ENCODE assay signal across 18 cellular contexts in the genomic region with DNA sequence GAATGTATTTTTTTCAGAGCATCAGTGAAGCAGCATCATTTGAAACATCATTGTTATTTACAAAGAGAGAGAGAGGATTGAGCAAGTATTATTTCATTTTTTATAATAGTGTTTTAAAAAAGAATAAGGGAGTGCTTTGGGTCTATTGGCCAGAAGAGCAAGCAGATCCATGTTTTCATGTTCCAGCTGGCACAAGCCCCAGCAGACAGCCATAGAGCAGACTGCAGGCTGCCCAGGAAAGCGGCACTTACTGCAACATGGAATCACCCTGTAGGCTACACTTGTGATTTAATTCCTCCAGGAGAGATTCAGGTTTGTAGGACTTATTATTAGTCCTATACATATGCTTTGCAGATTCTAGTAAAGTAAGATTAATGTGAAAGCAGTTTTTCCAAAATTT.
DNase-seq lines count a peak whose midpoint lies in the region; ATAC-seq, FAIRE-seq and TF ChIP-seq lines count a peak whose summit lies in the region.
"Had no signal": no experiment of that assay in that cellular context is flagged by ENCODE, and none has a peak within 500 bp of the region (broad histone marks: within the 10 kb centered on the region; RNA-seq: fewer than 3 reads in every experiment).

No MANE protein-coding gene starts in this region.

- TF ChIP-seq CTCF in right lobe of liver (IDR thresholded peaks at IDR 0.05) (no peak), HepG2 (CRISPR knock-in tag; IDR thresholded peaks at IDR 0.05) (no peak), mammary epithelial cell (conservative IDR thresholded peaks at IDR 0.05 in 1 of 2, IDR thresholded peaks at IDR 0.05 in 1 of 2; ENCODE audit: extremely low read depth in 1 of 2, insufficient read depth in 1 of 2, low read depth in 1 of 2, low read length in 2 of 2) (no peak), lower leg skin (IDR thresholded peaks at IDR 0.05) (no peak), colonic mucosa (IDR thresholded peaks at IDR 0.05) (no peak)

- TF ChIP-seq POLR2A in right lobe of liver (IDR thresholded peaks at IDR 0.05) (no peak), HepG2 (IDR thresholded peaks at IDR 0.05; ENCODE audit: insufficient read depth in 1 of 2, low read depth in 2 of 2, low read length in 2 of 2) (no peak), lower leg skin (IDR thresholded peaks at IDR 0.05) (no peak)

- FAIRE-seq in HepG2 (lab: Jason Lieb, UNC), result no peak
- no peak for FAIRE-seq in frontal cortex (lab: Jason Lieb, UNC)
- FAIRE-seq: D721Med, RCC 7860 had no signal

- H3K27me3 ChIP-seq in right lobe of liver (no peaks in the 10 kb centered on the region), HepG2 (ENCODE audit: control insufficient read depth in 1 of 2, insufficient read depth in 2 of 2, low read length in 2 of 2) (no peaks in the 10 kb centered on the region), mammary epithelial cell (ENCODE audit: insufficient read depth, low read length) (no peaks in the 10 kb centered on the region), colonic mucosa (no peaks in the 10 kb centered on the region)

- H3K9ac ChIP-seq in HepG2 (ENCODE audit: insufficient read depth, low read depth, low read length), result no peak overlapping the region
- H3K9ac ChIP-seq in mammary epithelial cell (ENCODE audit: insufficient read depth, low read length), result no peak overlapping the region
- no peak overlapping the region for H3K9ac ChIP-seq in colonic mucosa (ENCODE audit: low read depth in 2 of 2, low read length in 2 of 2)

- no peaks in the 10 kb centered on the region for H3K79me2 ChIP-seq in HepG2 (ENCODE audit: insufficient read depth, low read length)
- H3K79me2 ChIP-seq in mammary epithelial cell (ENCODE audit: insufficient read depth, low read length), result no peaks in the 10 kb centered on the region

- H3K4me3 ChIP-seq in right lobe of liver (no peak overlapping the region), HepG2 (replicated peaks in 1 of 3; ENCODE audit: insufficient read depth in 1 of 3, low read depth in 2 of 3, low read length in 3 of 3) (no peak overlapping the region), mammary epithelial cell (replicated peaks in 1 of 3; ENCODE audit: insufficient read depth in 1 of 3, low read depth in 2 of 3, low read length in 3 of 3) (no peak overlapping the region), lower leg skin (ENCODE audit: low read depth, poor library complexity, severe bottlenecking) (no peak overlapping the region), colonic mucosa (no peak overlapping the region)
- H3K4me3 ChIP-seq: prostate gland had no signal

- POLR2A ChIA-PET in HepG2 (lab: Yijun Ruan, JAX), result no interaction called here

- TF ChIP-seq EP300 in HepG2 (IDR thresholded peaks at IDR 0.05; ENCODE audit: low read depth in 2 of 2, low read length in 2 of 2) (no peak), HepG2 (CRISPR knock-in tag; IDR thresholded peaks at IDR 0.05; ENCODE audit: borderline replicate concordance) (no peak)

- H4K20me1 ChIP-seq in HepG2 (ENCODE audit: insufficient read depth, low read length), result no peaks in the 10 kb centered on the region
- no peaks in the 10 kb centered on the region for H4K20me1 ChIP-seq in mammary epithelial cell (ENCODE audit: insufficient read depth, low read length)

- no peak overlapping the region for H3K4me2 ChIP-seq in HepG2 (ENCODE audit: low read depth, low read length)
- H3K4me2 ChIP-seq in mammary epithelial cell (ENCODE audit: insufficient read depth, low read depth, low read length), result peak overlapping the region; percentile 69

- H2AFZ ChIP-seq in HepG2 (ENCODE audit: low read length), result no peak overlapping the region
- no peak overlapping the region for H2AFZ ChIP-seq in mammary epithelial cell (ENCODE audit: low read depth, low read length)

- TF ChIP-seq RAD21 in HepG2 (CRISPR knock-in tag; IDR thresholded peaks at IDR 0.05), result no peak

- no peaks in the 10 kb centered on the region for H3K9me3 ChIP-seq in right lobe of liver
- no peaks in the 10 kb centered on the region for H3K9me3 ChIP-seq in HepG2 (ENCODE audit: low read length)
- no peaks in the 10 kb centered on the region for H3K9me3 ChIP-seq in mammary epithelial cell (replicated peaks; ENCODE audit: insufficient read depth, low read length)
- no peaks in the 10 kb centered on the region for H3K9me3 ChIP-seq in colonic mucosa
- H3K9me3 ChIP-seq: prostate gland had no signal

- intact Hi-C loops in right lobe of liver (cut with DNase I) (no loop called here), HepG2 (cut with micrococcal nuclease; ENCODE audit: unreplicated experiment) (no loop called here), mammary epithelial cell (cut with micrococcal nuclease) (no loop called here), lower leg skin (cut with DNase I; ENCODE audit: low total_unique reads) (no loop called here), colonic mucosa (cut with DNase I) (no loop called here)

- no peaks in the 10 kb centered on the region for H3K36me3 ChIP-seq in right lobe of liver
- no peaks in the 10 kb centered on the region for H3K36me3 ChIP-seq in HepG2 (replicated peaks in 1 of 2; ENCODE audit: control insufficient read depth in 1 of 2, insufficient read depth in 2 of 2, low read length in 2 of 2)
- H3K36me3 ChIP-seq in mammary epithelial cell (ENCODE audit: insufficient read depth, low read length), result no peaks in the 10 kb centered on the region
- H3K36me3 ChIP-seq in colonic mucosa, result no peaks in the 10 kb centered on the region
- H3K36me3 ChIP-seq: prostate gland had no signal

- H3K27ac ChIP-seq in right lobe of liver (no peak overlapping the region), HepG2 (ENCODE audit: extremely low read length, insufficient read depth, low read length) (no peak overlapping the region), mammary epithelial cell (ENCODE audit: insufficient read depth, low read depth, low read length) (no peak overlapping the region), colonic mucosa (no peak overlapping the region)
- H3K27ac ChIP-seq: prostate gland had no signal

- peak; percentile 33 to 89 (median 82) for ATAC-seq in right lobe of liver
- ATAC-seq in HepG2, result no peak
- ATAC-seq: activated naive CD8-positive, alpha-beta T cell treated with anti-CD3 and anti-CD28 coated beads, Interleukin-2, amount 50 U/mL, for 24 hours; activated T-cell treated with anti-CD3 and anti-CD28 coated beads, Interleukin-2, amount 50 U/mL, for 4 hours; esophagus mucosa; T-helper 17 cell had no signal

- CTCF ChIA-PET in HepG2 (lab: Yijun Ruan, JAX; ENCODE audit: low intra/inter-chr PET ratio, low total read pairs), result no interaction called here
- CTCF ChIA-PET in mammary epithelial cell (lab: Charles Lee; ENCODE audit: low non-redundant PET), result no interaction called here

- WGBS in right lobe of liver (ENCODE audit: insufficient coverage, low coverage, low lambda C conversion rate, missing lambda C conversion rate), result 33% methylated on average over 1 of the region's 1 CpG
- WGBS in HepG2 (ENCODE audit: low lambda C conversion rate), result 11% methylated on average over 1 of the region's 1 CpG
- WGBS in mammary epithelial cell (ENCODE audit: low coverage, missing lambda C conversion rate), result 36% methylated on average over 1 of the region's 1 CpG
- WGBS in lower leg skin, 2 donors, result 15 to 28% methylated on average over 1 of the region's 1 CpG

- DNase-seq in right lobe of liver, result peak; percentile 46 to 69 (median 62)
- no peak for DNase-seq in HepG2 (ENCODE audit: low spot score)
- DNase-seq in mammary epithelial cell, result no peak
- DNase-seq in lower leg skin (ENCODE audit: low spot score in 2 of 2), result peak; percentile 44 to 85
- no peak for DNase-seq in mesenteric fat pad (ENCODE audit: low spot score)
- DNase-seq in frontal cortex (ENCODE audit: low spot score in 2 of 2), result no peak
- DNase-seq in activated T-cell treated with anti-CD3 and anti-CD28 coated beads for 4 hours, result no peak
- DNase-seq in colonic mucosa, result no peak
- DNase-seq: activated CD4-positive, alpha-beta T cell treated with anti-CD3 and anti-CD28 coated beads for 48 hours; activated naive CD8-positive, alpha-beta T cell treated with anti-CD3 and anti-CD28 coated beads, Interleukin-2, amount 50 U/mL, for 24 hours; activated T-cell treated with anti-CD3 and anti-CD28 coated beads, Interleukin-2, amount 50 U/mL, for 4 hours; H9; Kasumi-1; T-helper 17 cell had no signal

- dilution Hi-C loops in mammary epithelial cell (cut with HindIII; ENCODE audit: low sequenced_read_pairs), result no loop called here

- H3K4me1 ChIP-seq in right lobe of liver, result no peaks in the 10 kb centered on the region
- H3K4me1 ChIP-seq in HepG2 (ENCODE audit: insufficient read depth, low read length), result no peaks in the 10 kb centered on the region
- peaks cover 15% of the 10 kb centered on the region for H3K4me1 ChIP-seq in mammary epithelial cell (ENCODE audit: insufficient read depth, low read length)
- no peaks in the 10 kb centered on the region for H3K4me1 ChIP-seq in colonic mucosa
- H3K4me1 ChIP-seq: prostate gland had no signal

- in situ Hi-C loops in HepG2 (cut with HindIII; ENCODE audit: extremely low pct_ligation_motif_present, low pct_unique_long_range_greater_than_20kb), result no loop called here
- in situ Hi-C loops in mammary epithelial cell (cut with MboI; ENCODE audit: low sequenced_read_pairs in 2 of 2), result no loop called here

- BruUV-seq in HepG2 (replicated peaks; lab: Mats Ljungman, UMichigan) (no TSS peak), mammary epithelial cell (replicated peaks; lab: Mats Ljungman, UMichigan) (no TSS peak)

TF ChIP-seq in HepG2, 621 proteins besides CTCF, POLR2A, EP300 and RAD21 (continues in another document):
- no peak for TF ChIP-seq SMYD3 (CRISPR knock-in tag; IDR thresholded peaks at IDR 0.05)
- no peak for TF ChIP-seq BRCA1 (CRISPR knock-in tag; IDR thresholded peaks at IDR 0.05)
- no peak for TF ChIP-seq ZNF124 (CRISPR knock-in tag; IDR thresholded peaks at IDR 0.05)

Comparison
In these comparisons a context has a peak if more than half of its experiments do, and no peak if none do; other contexts are left out.
1. DNase-seq: peak in right lobe of liver (3 of 3) and lower leg skin (2 of 2); none in HepG2 (single experiment), mammary epithelial cell (single experiment), mesenteric fat pad (single experiment), frontal cortex (0 of 2), activated T-cell treated with anti-CD3 and anti-CD28 coated beads for 4 hours (single experiment) and colonic mucosa (single experiment).